12 cellular contexts compared by ENCODE assay signal in the genomic region with DNA sequence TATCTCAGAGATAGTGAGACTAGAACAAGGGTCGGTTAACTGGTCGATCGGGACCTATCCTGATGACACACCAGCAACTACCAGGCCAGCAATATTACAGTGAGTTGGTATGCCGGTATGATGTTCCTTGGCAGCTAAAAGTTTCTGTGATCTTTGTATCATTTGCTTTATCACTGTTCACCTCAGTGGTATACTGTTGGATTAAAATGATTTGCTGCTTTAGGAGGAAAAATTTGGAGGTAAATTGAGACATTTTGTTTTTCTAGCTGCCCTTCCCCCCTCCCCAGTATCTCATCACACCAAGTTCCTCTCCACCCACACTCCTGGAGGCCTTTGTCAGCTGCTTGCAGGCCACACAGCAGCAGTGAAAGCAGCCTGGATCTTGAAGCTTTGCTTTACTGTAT. TPM values are rescaled to one million over a fixed set of nuclear protein-coding genes. Genes with fewer than 3 reads are reported as not detected.
DNase-seq lines count a peak whose midpoint lies in the region; ATAC-seq and TF ChIP-seq lines count a peak whose summit lies in the region.
"Had no signal": no experiment of that assay in that cellular context is flagged by ENCODE, and none has a peak within 500 bp of the region (broad histone marks: within the 10 kb centered on the region; RNA-seq: fewer than 3 reads in every experiment).

No MANE protein-coding gene starts in this region.

- H3K36me3 Mint-ChIP-seq in CD8-positive, alpha-beta T cell = peaks cover 41% of the 10 kb centered on the region
- H3K36me3 Mint-ChIP-seq in WTC11 (peaks cover 30% of the 10 kb centered on the region), Caco-2 (ENCODE audit: insufficient read depth, unreplicated experiment) (peaks cover 87% of the 10 kb centered on the region)

- H3K4me1 Mint-ChIP-seq in CD8-positive, alpha-beta T cell (ENCODE audit: low read depth) = peaks cover 4% of the 10 kb centered on the region
- H3K4me1 Mint-ChIP-seq in WTC11 (peaks cover 17% of the 10 kb centered on the region), Caco-2 (ENCODE audit: low read depth, unreplicated experiment) (no peaks in the 10 kb centered on the region)

- H3K27me3 ChIP-seq in CD8-positive, alpha-beta T cell (ENCODE audit: insufficient read depth, low read length) = no peaks in the 10 kb centered on the region
- H3K27me3 ChIP-seq in heart left ventricle (no peaks in the 10 kb centered on the region), psoas muscle (ENCODE audit: insufficient read depth in 3 of 3, low read length in 2 of 3) (no peaks in the 10 kb centered on the region), Caco-2 (replicated peaks; ENCODE audit: control insufficient read depth, insufficient read depth, low read length) (no peaks in the 10 kb centered on the region), vagina (no peaks in the 10 kb centered on the region)

- no peaks in the 10 kb centered on the region for H3K9me3 ChIP-seq in CD8-positive, alpha-beta T cell (ENCODE audit: low read length)
- no peaks in the 10 kb centered on the region for H3K9me3 ChIP-seq in heart left ventricle
- no peaks in the 10 kb centered on the region for H3K9me3 ChIP-seq in psoas muscle
- no peaks in the 10 kb centered on the region for H3K9me3 ChIP-seq in Caco-2
- no peaks in the 10 kb centered on the region for H3K9me3 ChIP-seq in vagina
- H3K9me3 ChIP-seq: thoracic aorta had no signal

- H3K27me3 Mint-ChIP-seq in CD8-positive, alpha-beta T cell (ENCODE audit: low read depth) = no peaks in the 10 kb centered on the region
- H3K27me3 Mint-ChIP-seq in WTC11 (ENCODE audit: low read depth) = no peaks in the 10 kb centered on the region
- H3K27me3 Mint-ChIP-seq in Caco-2 (ENCODE audit: insufficient read depth, unreplicated experiment) = no peaks in the 10 kb centered on the region

- no peak for TF ChIP-seq POLR2A in heart left ventricle (IDR thresholded peaks at IDR 0.05)
- no peak for TF ChIP-seq POLR2A in vagina (IDR thresholded peaks at IDR 0.05)

- H3K4me3 ChIP-seq in CD8-positive, alpha-beta T cell (ENCODE audit: low read depth, low read length) = no peak overlapping the region
- H3K4me3 ChIP-seq in heart left ventricle = no peak overlapping the region
- no peak overlapping the region for H3K4me3 ChIP-seq in psoas muscle
- H3K4me3 ChIP-seq in Caco-2 (ENCODE audit: low read depth, low read length) = no peak overlapping the region
- H3K4me3 ChIP-seq in vagina = no peak overlapping the region
- H3K4me3 ChIP-seq: thoracic aorta had no signal

- H3K27ac Mint-ChIP-seq in CD8-positive, alpha-beta T cell = peak overlapping the region; percentile 60
- H3K27ac Mint-ChIP-seq in WTC11 (peak overlapping the region; percentile 94), Caco-2 (ENCODE audit: unreplicated experiment) (no peak overlapping the region)

- H3K36me3 ChIP-seq in CD8-positive, alpha-beta T cell (ENCODE audit: insufficient read depth, low read length) = peaks cover 14% of the 10 kb centered on the region
- H3K36me3 ChIP-seq in heart left ventricle = peaks cover 0 to 52% (median 46%) of the 10 kb centered on the region in 9 donors
- peaks cover 0 to 31% of the 10 kb centered on the region in 2 donors for H3K36me3 ChIP-seq in psoas muscle (ENCODE audit: insufficient read depth in 1 of 2, low read depth in 1 of 2)
- H3K36me3 ChIP-seq in Caco-2 (ENCODE audit: control insufficient read depth, insufficient read depth, low read length) = no peaks in the 10 kb centered on the region
- peaks cover 0 to 24% of the 10 kb centered on the region in 2 donors for H3K36me3 ChIP-seq in vagina

- no peak for DNase-seq in CD8-positive, alpha-beta T cell
- no peak for DNase-seq in WTC11 (ENCODE audit: low spot score)
- no peak for DNase-seq in heart left ventricle
- DNase-seq in psoas muscle = no peak
- DNase-seq in T-helper 1 cell = no peak
- DNase-seq in Caco-2 = no peak
- no peak for DNase-seq in vagina (ENCODE audit: extremely low spot score in 2 of 2)
- DNase-seq: activated gamma-delta T cell, mammary epithelial cell had no signal

- WGBS in heart left ventricle, 4 donors = 36 to 48% (median 40%) methylated on average over 4 of the region's 4 CpGs
- 49 to 67% (median 51%) methylated on average over 4 of the region's 4 CpGs for WGBS in psoas muscle, 3 donors

- BruUV-seq in Caco-2 (replicated peaks; lab: Mats Ljungman, UMichigan) = no TSS peak

- no peaks in the 10 kb centered on the region for H3K4me1 ChIP-seq in CD8-positive, alpha-beta T cell (ENCODE audit: insufficient read depth, low read length)
- H3K4me1 ChIP-seq in heart left ventricle = peaks cover 0 to 34% (median 23%) of the 10 kb centered on the region in 12 donors
- peaks cover 39% of the 10 kb centered on the region for H3K4me1 ChIP-seq in psoas muscle
- peaks cover 19% of the 10 kb centered on the region for H3K4me1 ChIP-seq in Caco-2
- peaks cover 5% of the 10 kb centered on the region for H3K4me1 ChIP-seq in vagina

- no peak overlapping the region for H3K27ac ChIP-seq in CD8-positive, alpha-beta T cell (ENCODE audit: low read depth, low read length)
- peak overlapping the region in 8 of 12 donors; percentile 11 to 86 (median 46) for H3K27ac ChIP-seq in heart left ventricle
- peak overlapping the region; percentile 70 for H3K27ac ChIP-seq in psoas muscle
- H3K27ac ChIP-seq in vagina = no peak overlapping the region
- H3K27ac ChIP-seq: C4-2B, thoracic aorta had no signal

- POLR2A ChIA-PET in CD8-positive, alpha-beta T cell (lab: Charles Lee) = interaction anchor here (1.1 to 1.9 kb wide), 2 partner anchors 15 to 27 kb away, joined by 3 to 8 read pairs; partner anchors contain the start of gene PAFAH1B2
- POLR2A ChIA-PET in WTC11 (lab: Charles Lee) (interaction anchor here (1.1 kb wide), 1 partner anchor 27 kb away, joined by 5 read pairs; the partner anchor contains the start of gene PAFAH1B2), Caco-2 (lab: Charles Lee) (interaction anchor here (0.6 kb wide), 1 partner anchor 607 kb away, joined by 6 read pairs; no protein-coding TSS in a partner anchor)

- TF ChIP-seq CTCF in CD8-positive, alpha-beta T cell (IDR thresholded peaks at IDR 0.05) = no peak
- no peak for TF ChIP-seq CTCF in WTC11 (IDR thresholded peaks at IDR 0.05)
- no peak for TF ChIP-seq CTCF in heart left ventricle (IDR thresholded peaks at IDR 0.05)
- TF ChIP-seq CTCF in psoas muscle (IDR thresholded peaks at IDR 0.05) = no peak
- no peak for TF ChIP-seq CTCF in Caco-2 (IDR thresholded peaks at IDR 0.05; ENCODE audit: insufficient read depth in 1 of 2, low read depth in 1 of 2, low read length in 1 of 2, severe bottlenecking in 1 of 2, unreplicated experiment in 1 of 2)
- TF ChIP-seq CTCF in vagina (IDR thresholded peaks at IDR 0.05) = no peak

- H3K4me3 Mint-ChIP-seq in CD8-positive, alpha-beta T cell = no peak overlapping the region
- no peak overlapping the region for H3K4me3 Mint-ChIP-seq in WTC11
- H3K4me3 Mint-ChIP-seq in Caco-2 (ENCODE audit: unreplicated experiment) = no peak overlapping the region

- intact Hi-C loops in CD8-positive, alpha-beta T cell (cut with DNase I, micrococcal nuclease) = no loop called here
- intact Hi-C loops in heart left ventricle (cut with DNase I) (no loop called here), psoas muscle (cut with DNase I) (no loop called here), Caco-2 (cut with micrococcal nuclease; ENCODE audit: unreplicated experiment) (no loop called here), vagina (cut with DNase I) (loop anchor here (10.0 kb wide), 1 partner anchor 53 kb away; no protein-coding TSS in a partner anchor)

- no peaks in the 10 kb centered on the region for H3K9me3 Mint-ChIP-seq in CD8-positive, alpha-beta T cell
- H3K9me3 Mint-ChIP-seq in WTC11 = no peaks in the 10 kb centered on the region
- no peaks in the 10 kb centered on the region for H3K9me3 Mint-ChIP-seq in Caco-2 (ENCODE audit: unreplicated experiment)

- no peak for ATAC-seq in CD8-positive, alpha-beta T cell
- peak; percentile 56 for ATAC-seq in WTC11
- ATAC-seq in heart left ventricle = peak; percentile 30 to 63 (median 46)
- ATAC-seq in psoas muscle = peak; percentile 26 to 47 (median 32)
- ATAC-seq in GM19035 (IDR thresholded peaks at IDR 0.05; ENCODE audit: unreplicated experiment) = no peak

- CTCF ChIA-PET in CD8-positive, alpha-beta T cell (lab: Charles Lee) = interaction anchor here (1.1 to 1.4 kb wide), 2 partner anchors 65 to 331 kb away, joined by 3 to 6 read pairs; no protein-coding TSS in a partner anchor
- CTCF ChIA-PET in WTC11 (lab: Charles Lee) = interaction anchor here (0.6 to 2.3 kb wide), 5 partner anchors 8 to 27 kb away, joined by 3 to 15 read pairs (median 3); partner anchors contain the start of gene PAFAH1B2
- CTCF ChIA-PET in Caco-2 (lab: Charles Lee) = no interaction called here

TF ChIP-seq in WTC11, 78 proteins besides CTCF, POLR2A, EP300 and RAD21 (continues in another document):
- TF ChIP-seq, protein P1, sequence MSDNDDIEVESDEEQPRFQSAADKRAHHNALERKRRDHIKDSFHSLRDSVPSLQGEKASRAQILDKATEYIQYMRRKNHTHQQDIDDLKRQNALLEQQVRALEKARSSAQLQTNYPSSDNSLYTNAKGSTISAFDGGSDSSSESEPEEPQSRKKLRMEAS (CRISPR knock-in tag; IDR thresholded peaks at IDR 0.05) = no peak
- no peak for TF ChIP-seq NR3C1 (CRISPR knock-in tag; conservative IDR thresholded peaks at IDR 0.05; ENCODE audit: low read depth)
- no peak for TF ChIP-seq MXD4 (CRISPR knock-in tag; IDR thresholded peaks at IDR 0.05; ENCODE audit: borderline replicate concordance)

RNA-seq across cellular contexts. Expression of gene SIDT2, which starts 6.9 kb away (rescaled TPM):
- total RNA-seq in CD8-positive, alpha-beta T cell = 100 to 1,000 TPM; 133 to 134 TPM
- 20.7 to 27.6 TPM (median 20.9 TPM) in 3 replicates for total RNA-seq in WTC11 (2021)
- 10 to 100 TPM; 17.2 to 45.5 (median 22.2) TPM for total RNA-seq in heart left ventricle
- 10 to 100 TPM; 13.9 to 14.5 TPM for polyA plus RNA-seq in heart left ventricle
- 10 to 100 TPM; 12.6 to 22.8 (median 19.9) TPM for total RNA-seq in psoas muscle
- polyA plus RNA-seq in psoas muscle = 10 to 100 TPM in 1 of 3 donors, 1 to 10 TPM in 2; 7.1 to 10.5 (median 7.3) TPM
- total RNA-seq in Caco-2 (2022) = 57.2 and 61.7 TPM in 2 replicates
- 24.8 TPM for total RNA-seq in vagina

RNA-seq across cellular contexts. Expression of gene TAGLN, which starts 27.5 kb away (rescaled TPM):
- total RNA-seq in CD8-positive, alpha-beta T cell = 1 to 10 TPM; 9.4 to 9.8 TPM
- total RNA-seq in WTC11 (2021) = 51.1 to 71.5 TPM (median 53.9 TPM) in 3 replicates
- total RNA-seq in heart left ventricle = 100 to 1,000 TPM in 7 of 9 donors, 10 to 100 TPM in 2; 63.7 to 338 (median 173) TPM
- 100 to 1,000 TPM; 319 to 399 TPM for polyA plus RNA-seq in heart left ventricle
- 10 to 100 TPM; 36.2 to 73.0 (median 51.7) TPM for total RNA-seq in psoas muscle
- polyA plus RNA-seq in psoas muscle = 100 to 1,000 TPM in 2 of 3 donors, 10 to 100 TPM in 1; 86.5 to 140 (median 117) TPM
- total RNA-seq in Caco-2 (2022) = 303 and 588 TPM in 2 replicates
- 1,935 TPM for total RNA-seq in vagina

RNA-seq across cellular contexts. Expression of gene PAFAH1B2, which starts 27.6 kb away (rescaled TPM):
- total RNA-seq in CD8-positive, alpha-beta T cell = 10 to 100 TPM; 52.1 to 55.9 TPM
- total RNA-seq in WTC11 (2021) (132 to 138 TPM (median 133 TPM) in 3 replicates), heart left ventricle (10 to 100 TPM; 46.8 to 81.1 (median 68.8) TPM), psoas muscle (10 to 100 TPM; 30.8 to 46.3 (median 35.7) TPM), Caco-2 (2022) (167 and 168 TPM in 2 replicates), vagina (68.5 TPM)
- polyA plus RNA-seq in heart left ventricle (10 to 100 TPM; 16.7 to 33.3 TPM), psoas muscle (10 to 100 TPM; 13.0 to 25.4 (median 17.4) TPM)

Comparison
In these comparisons a context has a peak if more than half of its experiments do, and no peak if none do; other contexts are left out.
1. ATAC-seq: peak in WTC11 (single experiment), heart left ventricle (4 of 4) and psoas muscle (4 of 4); none in CD8-positive, alpha-beta T cell (single experiment) and GM19035 (single experiment).
2. H3K27ac ChIP-seq: peak in heart left ventricle (8 of 12) and psoas muscle (single experiment); none in CD8-positive, alpha-beta T cell (single experiment) and vagina (single experiment).